Comparison of ENCODE assay signal across 25 cellular contexts in genomic region chr6:48290595-48290994, GRCh38.
"Had no signal": no experiment of that assay in that cellular context is flagged by ENCODE, and none has a peak within 500 bp of the region (broad histone marks: within the 10 kb centered on the region; RNA-seq: fewer than 3 reads in every experiment).

No MANE protein-coding gene starts in this region.

- H3K27ac ChIP-seq: HL-60, KMS-11, RWPE1 had no signal

- H3K4me3 ChIP-seq: K562 had no signal

- H3K4me1 Mint-ChIP-seq: IgD-negative memory B cell, T-cell had no signal

- H3K4me2 ChIP-seq: KMS-11 had no signal

- H3K27me3 Mint-ChIP-seq: IgD-negative memory B cell, T-cell had no signal

- H3K27ac Mint-ChIP-seq: IgD-negative memory B cell; T-cell; T-helper 1 cell treated with Interleukin-12 subunit alpha and Interleukin-12 subunit beta and Interleukin-4 antibody, amounts not matched to agents 30 μg/mL and 1 μg/mL, for 36 hours had no signal

- DNase-seq: Kasumi-1; MM.1S; NCI-H1048; NCI-H1105; NCI-H1417; NCI-H1436 treated with DMSO at 0.1 percent for 48 hours; NCI-H187; NCI-H2029; NCI-H2171 treated with DMSO at 0.1 percent for 48 hours; NCI-H345; NCI-H524; NCI-H526 treated with DMSO at 0.1 percent for 48 hours; NCI-H774; NK-92 treated with Interleukin-12 subunit alpha and Interleukin-12 subunit beta, amount 100 ng/mL, for 24 hours; PC-3; SHP77; SW 1271; T-cell had no signal

- H3K4me3 Mint-ChIP-seq: IgD-negative memory B cell; T-cell; T-helper 1 cell treated with Interleukin-12 subunit alpha and Interleukin-12 subunit beta and Interleukin-4 antibody, amounts not matched to agents 30 μg/mL and 1 μg/mL, for 36 hours had no signal

- H3K36me3 Mint-ChIP-seq: T-cell had no signal

- ATAC-seq: K562, Panc1, PC-3, T-cell had no signal

- H3K9ac ChIP-seq: KMS-11 had no signal
